In the genomic region with DNA sequence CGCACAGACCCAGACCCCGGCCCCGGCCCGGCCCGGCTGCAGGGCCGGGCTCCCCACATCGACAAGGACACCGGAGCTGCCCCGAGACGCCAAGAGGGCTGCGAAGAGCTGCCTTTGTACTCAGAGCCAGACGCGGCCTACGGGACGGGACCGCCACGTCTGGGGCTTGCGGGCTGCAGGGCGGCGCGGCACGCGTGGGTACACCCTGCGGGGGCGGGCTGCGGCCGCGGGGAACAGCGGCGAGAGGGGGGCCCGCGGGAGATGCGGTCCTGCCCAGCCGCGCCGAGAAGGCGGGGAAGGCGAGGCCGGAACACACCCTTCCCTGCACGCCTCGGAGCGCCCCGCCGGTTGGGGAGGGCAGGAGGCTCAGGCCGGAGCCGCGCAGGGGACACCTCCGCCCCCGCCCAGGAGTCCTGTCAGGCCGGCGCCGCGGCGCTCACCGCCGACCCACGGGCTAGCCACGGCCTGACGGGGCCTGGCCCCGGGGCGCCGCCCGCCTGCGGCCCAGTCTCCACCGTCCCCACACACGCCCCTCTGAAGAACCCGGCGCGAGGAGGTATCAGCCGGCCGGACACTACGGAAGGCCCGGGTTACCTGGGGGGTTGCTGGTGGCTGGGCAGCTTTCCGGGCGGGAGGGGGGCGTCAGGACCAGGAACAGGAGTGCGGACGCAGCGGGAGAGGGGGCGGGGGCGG, we compare ENCODE assay signal across 8 cellular contexts. TPM values are rescaled to one million over a fixed set of nuclear protein-coding genes. Genes with fewer than 3 reads are reported as not detected.
DNase-seq lines count a peak whose midpoint lies in the region; ATAC-seq, FAIRE-seq and TF ChIP-seq lines count a peak whose summit lies in the region.

No MANE protein-coding gene starts in this region.

- H3K27ac Mint-ChIP-seq in CD14-positive monocyte = peak overlapping the region; percentile 89 to 97 (median 96)
- peak overlapping the region; percentile 96 for H3K27ac Mint-ChIP-seq in activated CD8-positive, alpha-beta T cell treated with anti-CD3 and anti-CD28 coated beads for 36 hours
- peak overlapping the region; percentile 95 for H3K27ac Mint-ChIP-seq in stimulated activated naive B cell treated with anti-CD40 and anti-IgM and Interleukin-4, amounts not matched to agents 10 μg/mL and 1 μg/mL and 100 μg/mL, for 72 hours

- H3K36me3 Mint-ChIP-seq in CD14-positive monocyte = peaks cover 0 to 2% of the 10 kb centered on the region in 2 donors
- peaks cover 9% of the 10 kb centered on the region for H3K36me3 Mint-ChIP-seq in activated CD8-positive, alpha-beta T cell treated with anti-CD3 and anti-CD28 coated beads for 36 hours (ENCODE audit: low read depth)
- H3K36me3 Mint-ChIP-seq in stimulated activated naive B cell treated with anti-CD40 and anti-IgM and Interleukin-4, amounts not matched to agents 10 μg/mL and 1 μg/mL and 100 μg/mL, for 72 hours = peaks cover 6 to 9% of the 10 kb centered on the region in 2 donors

- peaks cover 59% of the 10 kb centered on the region for H3K4me1 Mint-ChIP-seq in CD14-positive monocyte
- H3K4me1 Mint-ChIP-seq in activated CD8-positive, alpha-beta T cell treated with anti-CD3 and anti-CD28 coated beads for 36 hours (ENCODE audit: low read depth) = peaks cover 42% of the 10 kb centered on the region
- peaks cover 18 to 71% of the 10 kb centered on the region in 2 donors for H3K4me1 Mint-ChIP-seq in stimulated activated naive B cell treated with anti-CD40 and anti-IgM and Interleukin-4, amounts not matched to agents 10 μg/mL and 1 μg/mL and 100 μg/mL, for 72 hours

- H3K27me3 Mint-ChIP-seq in CD14-positive monocyte (ENCODE audit: low read depth in 3 of 3) = no peaks in the 10 kb centered on the region
- H3K27me3 Mint-ChIP-seq in activated CD8-positive, alpha-beta T cell treated with anti-CD3 and anti-CD28 coated beads for 36 hours = no peaks in the 10 kb centered on the region
- H3K27me3 Mint-ChIP-seq in stimulated activated naive B cell treated with anti-CD40 and anti-IgM and Interleukin-4, amounts not matched to agents 10 μg/mL and 1 μg/mL and 100 μg/mL, for 72 hours = no peaks in the 10 kb centered on the region

- POLR2A ChIA-PET in activated CD8-positive, alpha-beta T cell treated with anti-CD3 and anti-CD28 coated beads for 36 hours (lab: Charles Lee) = interaction anchor here (0.6 to 1.9 kb wide), 9 partner anchors 9 to 154 kb away, joined by 3 to 6 read pairs (median 3); no protein-coding TSS in a partner anchor

- peak overlapping the region; percentile 75 for H3K4me3 ChIP-seq in HUES48 (ENCODE audit: low read depth, low read length)
- H3K4me3 ChIP-seq in endocrine pancreas (ENCODE audit: control insufficient read depth, insufficient read depth, low read length) = peak overlapping the region; percentile 88
- H3K4me3 ChIP-seq in muscle layer of colon (ENCODE audit: low read depth in 1 of 2, low read length in 2 of 2) = peak overlapping the region; percentile 65 to 78

- H3K9ac ChIP-seq in HUES48 (ENCODE audit: low read depth, low read length) (peak overlapping the region; percentile 43; the same call in 1 of the 2 replicates), endocrine pancreas (ENCODE audit: control insufficient read depth, insufficient read depth, low read length) (peak overlapping the region; percentile 15), muscle layer of colon (ENCODE audit: low read length) (peak overlapping the region; percentile 80)

- intact Hi-C loops in CD14-positive monocyte (cut with micrococcal nuclease) = loop anchor here in 1 of 2 donors (5.0 kb wide), 1 partner anchor 171 kb away; the partner anchor contains the start of gene STOM
- intact Hi-C loops in activated CD8-positive, alpha-beta T cell treated with anti-CD3 and anti-CD28 coated beads for 36 hours (cut with micrococcal nuclease) = no loop called here

- no peaks in the 10 kb centered on the region for H3K36me3 ChIP-seq in HUES48 (ENCODE audit: control insufficient read depth, insufficient read depth, low read length)
- no peaks in the 10 kb centered on the region for H3K36me3 ChIP-seq in endocrine pancreas (ENCODE audit: control insufficient read depth, insufficient read depth, low read length)
- no peaks in the 10 kb centered on the region for H3K36me3 ChIP-seq in muscle layer of colon (ENCODE audit: insufficient read depth, low read length)

- no peak for DNase-seq in CD14-positive monocyte (ENCODE audit: low spot score)
- peak; percentile 43 for DNase-seq in activated CD8-positive, alpha-beta T cell treated with anti-CD3 and anti-CD28 coated beads for 36 hours
- DNase-seq in stimulated activated naive B cell treated with anti-CD40 and anti-IgM and Interleukin-4, amounts not matched to agents 10 μg/mL and 1 μg/mL and 100 μg/mL, for 72 hours = peak; percentile 51
- DNase-seq in RCC 7860 (ENCODE audit: low spot score) = no peak

- ATAC-seq in GM19467 (IDR thresholded peaks at IDR 0.05; ENCODE audit: unreplicated experiment) = peak; percentile 14
- ATAC-seq in activated CD8-positive, alpha-beta T cell treated with anti-CD3 and anti-CD28 coated beads for 36 hours = peak; percentile 11
- ATAC-seq in stimulated activated naive B cell treated with anti-CD40 and anti-IgM and Interleukin-4, amounts not matched to agents 10 μg/mL and 1 μg/mL and 100 μg/mL, for 72 hours (replicated peaks) = peak; percentile 50 to 52

- H3K4me1 ChIP-seq in HUES48 (ENCODE audit: control insufficient read depth, insufficient read depth, low read length) (peaks cover 15% of the 10 kb centered on the region), endocrine pancreas (ENCODE audit: control insufficient read depth, insufficient read depth, low read length) (peaks cover 39% of the 10 kb centered on the region), muscle layer of colon (ENCODE audit: insufficient read depth, low read length) (peaks cover 40% of the 10 kb centered on the region)

- no peak for FAIRE-seq in RCC 7860 (lab: Jason Lieb, UNC)

- H3K27ac ChIP-seq in HUES48 (ENCODE audit: low read depth, low read length) (peak overlapping the region; percentile 92), muscle layer of colon (ENCODE audit: low read depth, low read length) (peak overlapping the region; percentile 52)

- CTCF ChIA-PET in activated CD8-positive, alpha-beta T cell treated with anti-CD3 and anti-CD28 coated beads for 36 hours (lab: Charles Lee) = interaction anchor here (1.0 to 2.1 kb wide), 8 partner anchors 11 to 119 kb away, joined by 3 to 25 read pairs (median 4); no protein-coding TSS in a partner anchor

- H3K9me3 ChIP-seq in HUES48 (ENCODE audit: control insufficient read depth, insufficient read depth, low read length) = no peaks in the 10 kb centered on the region
- no peaks in the 10 kb centered on the region for H3K9me3 ChIP-seq in endocrine pancreas (ENCODE audit: control insufficient read depth, low read length)
- H3K9me3 ChIP-seq in muscle layer of colon (ENCODE audit: low read length) = no peaks in the 10 kb centered on the region

- H3K4me3 Mint-ChIP-seq in CD14-positive monocyte = peak overlapping the region; percentile 92 to 95
- H3K4me3 Mint-ChIP-seq in activated CD8-positive, alpha-beta T cell treated with anti-CD3 and anti-CD28 coated beads for 36 hours = peak overlapping the region; percentile 94
- peak overlapping the region; percentile 92 to 97 for H3K4me3 Mint-ChIP-seq in stimulated activated naive B cell treated with anti-CD40 and anti-IgM and Interleukin-4, amounts not matched to agents 10 μg/mL and 1 μg/mL and 100 μg/mL, for 72 hours

- H3K27me3 ChIP-seq in HUES48 (ENCODE audit: control insufficient read depth, insufficient read depth, low read length) (no peaks in the 10 kb centered on the region), endocrine pancreas (ENCODE audit: control insufficient read depth, insufficient read depth, low read length) (no peaks in the 10 kb centered on the region), muscle layer of colon (ENCODE audit: control insufficient read depth in 1 of 2, insufficient read depth in 2 of 2, low read length in 2 of 2) (no peaks in the 10 kb centered on the region)

- H3K9me3 Mint-ChIP-seq in CD14-positive monocyte = no peaks in the 10 kb centered on the region
- H3K9me3 Mint-ChIP-seq in activated CD8-positive, alpha-beta T cell treated with anti-CD3 and anti-CD28 coated beads for 36 hours = no peaks in the 10 kb centered on the region
- H3K9me3 Mint-ChIP-seq in stimulated activated naive B cell treated with anti-CD40 and anti-IgM and Interleukin-4, amounts not matched to agents 10 μg/mL and 1 μg/mL and 100 μg/mL, for 72 hours = no peaks in the 10 kb centered on the region

- no peak for TF ChIP-seq CTCF in CD14-positive monocyte (IDR thresholded peaks at IDR 0.05)
- TF ChIP-seq CTCF in activated CD8-positive, alpha-beta T cell treated with anti-CD3 and anti-CD28 coated beads for 36 hours (IDR thresholded peaks at IDR 0.05) = no peak

RNA-seq across cellular contexts. Expression of gene RAB14, which starts 0.5 kb away (rescaled TPM):
- polyA plus RNA-seq in CD14-positive monocyte = 10 to 100 TPM; 44.4 to 60.0 TPM
- total RNA-seq in activated CD8-positive, alpha-beta T cell treated with anti-CD3 and anti-CD28 coated beads for 36 hours = 10 to 100 TPM; 54.3 to 55.5 TPM

Comparison
In these comparisons a context has a peak if more than half of its experiments do, and no peak if none do; other contexts are left out.
1. DNase-seq: peak in activated CD8-positive, alpha-beta T cell treated with anti-CD3 and anti-CD28 coated beads for 36 hours (single experiment) and stimulated activated naive B cell treated with anti-CD40 and anti-IgM and Interleukin-4, amounts not matched to agents 10 μg/mL and 1 μg/mL and 100 μg/mL, for 72 hours (single experiment); none in CD14-positive monocyte (single experiment) and RCC 7860 (single experiment).
2. H3K9ac ChIP-seq: peak in every context shown above with its lines; median percentile 80 in muscle layer of colon; 43 in HUES48; 15 in endocrine pancreas.
3. Peak in every context shown above with its lines, with median percentiles within 50 percentile points of each other: H3K27ac Mint-ChIP-seq, H3K4me3 Mint-ChIP-seq, ATAC-seq and H3K4me3 ChIP-seq.